8 cellular contexts compared by ENCODE assay signal in the genomic region with DNA sequence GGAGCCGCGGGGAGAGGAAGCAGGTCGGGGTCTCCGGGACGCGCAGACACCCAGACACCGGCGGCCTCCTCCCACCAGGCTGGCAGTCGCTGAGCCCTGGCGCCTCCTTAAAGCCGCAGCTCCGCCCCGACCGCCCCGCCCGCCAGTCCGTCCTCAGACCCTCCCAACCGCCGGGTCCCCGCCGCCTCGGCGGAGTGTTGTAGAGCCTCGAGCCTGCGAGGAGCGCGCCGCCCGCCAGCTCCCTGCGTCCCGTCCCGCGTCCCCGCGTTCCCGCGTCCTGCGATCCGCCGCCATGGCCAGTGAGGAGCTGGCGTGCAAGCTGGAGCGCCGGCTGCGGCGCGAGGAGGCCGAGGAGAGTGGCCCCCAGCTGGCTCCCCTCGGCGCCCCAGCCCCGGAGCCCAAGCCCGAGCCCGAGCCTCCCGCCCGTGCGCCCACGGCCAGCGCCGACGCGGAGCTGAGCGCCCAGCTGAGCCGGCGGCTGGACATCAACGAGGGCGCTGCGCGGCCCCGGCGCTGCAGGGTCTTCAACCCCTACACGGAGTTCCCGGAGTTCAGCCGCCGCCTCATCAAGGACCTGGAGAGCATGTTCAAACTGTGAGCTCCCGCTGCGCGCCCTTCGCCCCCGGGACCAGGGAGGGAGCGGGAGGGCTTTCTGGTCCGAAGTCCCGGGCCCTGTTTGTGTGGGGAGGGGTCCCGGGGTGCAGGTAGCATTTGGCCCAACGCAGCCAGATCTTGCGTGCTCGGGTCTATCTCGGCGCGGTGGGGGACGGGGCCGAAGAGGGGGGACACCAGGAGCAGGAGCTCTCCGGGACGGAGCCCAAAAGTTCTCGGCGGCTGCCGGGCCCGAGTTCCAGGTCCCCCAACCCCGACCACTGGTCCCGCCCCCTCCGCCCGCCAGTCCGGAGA. TPM values are rescaled to one million over a fixed set of nuclear protein-coding genes. Genes with fewer than 3 reads are reported as not detected.
A peak's percentile ranks its signal among the peaks of the same experiment; 100 is the strongest.
DNase-seq lines count a peak whose midpoint lies in the region; ATAC-seq and TF ChIP-seq lines count a peak whose summit lies in the region.

A gene with protein sequence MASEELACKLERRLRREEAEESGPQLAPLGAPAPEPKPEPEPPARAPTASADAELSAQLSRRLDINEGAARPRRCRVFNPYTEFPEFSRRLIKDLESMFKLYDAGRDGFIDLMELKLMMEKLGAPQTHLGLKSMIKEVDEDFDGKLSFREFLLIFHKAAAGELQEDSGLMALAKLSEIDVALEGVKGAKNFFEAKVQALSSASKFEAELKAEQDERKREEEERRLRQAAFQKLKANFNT (plus strand): TSS at position 192 of the 906 bp plus-strand sequence. CDS start 101 bp downstream, at position 293.

- peak within 1 kb of the TSS; percentile 13 to 48 for H3K27ac ChIP-seq in esophagus (ENCODE audit: low read depth in 2 of 2, low read length in 1 of 2)

- H3K4me1 ChIP-seq in esophagus (ENCODE audit: control insufficient read depth in 2 of 2, insufficient read depth in 2 of 2, low read length in 1 of 2) (peaks cover 3 to 8% of the 10 kb centered on the region in 2 donors), mononuclear cell (ENCODE audit: insufficient read depth, low read length) (peaks cover 16% of the 10 kb centered on the region)

- peaks cover 0 to 11% of the 10 kb centered on the region in 2 donors for H3K27me3 ChIP-seq in esophagus (ENCODE audit: control insufficient read depth in 1 of 2, insufficient read depth in 2 of 2, low read length in 2 of 2)
- peaks cover 57% of the 10 kb centered on the region for H3K27me3 ChIP-seq in mononuclear cell (ENCODE audit: insufficient read depth, low read length)

- WGBS in esophagus, 2 donors, result 1 to 2% methylated on average over 62 to 101 of the region's 101 CpGs

- no peaks in the 10 kb centered on the region for H3K36me3 ChIP-seq in esophagus (ENCODE audit: control insufficient read depth in 2 of 2, insufficient read depth in 2 of 2, low read length in 1 of 2)

- in situ Hi-C loops in GM13977 (cut with MboI; ENCODE audit: low pct_unique_long_range_greater_than_20kb, low sequenced_read_pairs, unreplicated experiment), result no loop called here

- H3K9me3 ChIP-seq in esophagus (ENCODE audit: control insufficient read depth in 2 of 2, insufficient read depth in 1 of 2, low read depth in 1 of 2, low read length in 1 of 2), result no peaks in the 10 kb centered on the region
- H3K9me3 ChIP-seq in mononuclear cell (ENCODE audit: low read depth, low read length), result no peaks in the 10 kb centered on the region

- no peak for TF ChIP-seq CTCF in GM13977 (IDR thresholded peaks at IDR 0.05; ENCODE audit: extremely low read depth, insufficient read depth, missing control alignments)

- no peak for ATAC-seq in GM21447 (IDR thresholded peaks at IDR 0.05; ENCODE audit: unreplicated experiment)

- peak; percentile 76 for DNase-seq in GM13977 (ENCODE audit: low spot score)
- peak; percentile 58 for DNase-seq in NCI-H510A treated with DMSO at 0.1 percent for 48 hours (lab: John Stamatoyannopoulos, UW)
- peak; percentile 64 for DNase-seq in activated T-cell treated with anti-CD3 and anti-CD28 coated beads, Interleukin-2, amount 50 U/mL, for 1 hour
- DNase-seq in stimulated activated CD8-positive, alpha-beta memory T cell treated with anti-CD3 and anti-CD28 coated beads, Interleukin-2, amount 100 ng/mL, for 1 hour (ENCODE audit: low read depth in 2 of 2), result peak; percentile 18 to 30
- no peak for DNase-seq in NCI-H2107 treated with DMSO at 0.1 percent for 48 hours (lab: John Stamatoyannopoulos, UW; ENCODE audit: unreplicated experiment)

- H3K4me3 ChIP-seq in esophagus (ENCODE audit: low read depth in 1 of 2, low read length in 2 of 2), result peak within 1 kb of the TSS; percentile 49 to 56
- peak within 1 kb of the TSS; percentile 15 for H3K4me3 ChIP-seq in mononuclear cell (ENCODE audit: low read length)

RNA-seq across cellular contexts. Expression of the gene that starts here (rescaled TPM):
- polyA plus RNA-seq in esophagus, result 1 to 10 TPM; 1.3 to 3.9 TPM
- total RNA-seq in mononuclear cell, result 0.42 TPM
